Comparison of ENCODE assay signal across 8 cellular contexts in genomic region chr15:78761475-78761874, GRCh38. TPM values are rescaled to one million over a fixed set of nuclear protein-coding genes. Genes with fewer than 3 reads are reported as not detected.
DNase-seq lines count a peak whose midpoint lies in the region; ATAC-seq, FAIRE-seq and TF ChIP-seq lines count a peak whose summit lies in the region.
"Not testable (repeated sequence)": the region's sequence is repeated elsewhere in the genome, so short reads cannot be mapped to it uniquely, and the experiment has no call there.

No MANE protein-coding gene starts in this region.

- FAIRE-seq in GM18507 (lab: Jason Lieb, UNC) = peak; percentile 95

- H3K9me3 Mint-ChIP-seq in IgD-negative memory B cell = not testable (repeated sequence)

- 28% methylated on average over 9 of the region's 9 CpGs for WGBS in thymus

- H3K9me3 ChIP-seq in left ventricle myocardium inferior (replicated peaks); thymus (ENCODE audit: control insufficient read depth): not testable (repeated sequence)

- H3K4me1 ChIP-seq in left ventricle myocardium inferior (peaks cover 70% of the 10 kb centered on the region), thymus (ENCODE audit: control insufficient read depth, insufficient read depth, low read length) (peaks cover 13% of the 10 kb centered on the region)

- H3K27ac ChIP-seq in left ventricle myocardium inferior (replicated peaks) (peak overlapping the region; percentile 68), thymus (ENCODE audit: low read depth) (peak overlapping the region; percentile 94)

- not testable (repeated sequence) for H3K4me3 ChIP-seq in left ventricle myocardium inferior
- H3K4me3 ChIP-seq in thymus (ENCODE audit: low read length) = peak overlapping the region; percentile 25

- DNase-seq in GM18507 (ENCODE audit: extremely low spot score, insufficient read length, low read depth) = peak; percentile 68
- DNase-seq in activated CD4-positive, CD25-positive, alpha-beta regulatory T cell (lab: John Stamatoyannopoulos, UW) = peak; percentile 33 to 71 (median 52)
- peak; percentile 74 for DNase-seq in activated effector memory CD4-positive, alpha-beta T cell treated with Interleukin-2 at 50 U/mL for 16 hours
- DNase-seq in left ventricle myocardium inferior = not testable (repeated sequence)
- peak; percentile 55 to 60 for DNase-seq in stimulated activated CD4-positive, alpha-beta T cell treated with anti-CD3 and anti-CD28 coated beads, Interleukin-15, amount 100 ng/mL, for 1 hour (ENCODE audit: low read depth in 1 of 2, low spot score in 1 of 2)

- not testable (repeated sequence) for H3K36me3 ChIP-seq in left ventricle myocardium inferior; thymus (ENCODE audit: control insufficient read depth, insufficient read depth)

- not testable (repeated sequence) for H3K27me3 ChIP-seq in left ventricle myocardium inferior (ENCODE audit: low read depth); thymus (ENCODE audit: control insufficient read depth, insufficient read depth)

- peak; percentile 33 for ATAC-seq in GM21786 (IDR thresholded peaks at IDR 0.05; ENCODE audit: unreplicated experiment)

- peak overlapping the region; percentile 88 to 97 (median 90) for H3K27ac Mint-ChIP-seq in IgD-negative memory B cell

- H3K27me3 Mint-ChIP-seq in IgD-negative memory B cell = not testable (repeated sequence)

- H3K36me3 Mint-ChIP-seq in IgD-negative memory B cell = not testable (repeated sequence)

- not testable (repeated sequence) for TF ChIP-seq CTCF in left ventricle myocardium inferior (IDR thresholded peaks at IDR 0.05; ENCODE audit: borderline replicate concordance)

- peaks cover 19 to 37% (median 31%) of the 10 kb centered on the region in 3 donors for H3K4me1 Mint-ChIP-seq in IgD-negative memory B cell

- intact Hi-C loops in left ventricle myocardium inferior (cut with micrococcal nuclease) = not testable (repeated sequence)

- H3K4me3 Mint-ChIP-seq in IgD-negative memory B cell = peak overlapping the region; percentile 34 to 89 (median 72)

RNA-seq across cellular contexts. Expression of gene ADAMTS7, which starts 49.8 kb away (rescaled TPM):
- polyA plus RNA-seq in IgD-negative memory B cell = 0.04 TPM
- total RNA-seq in left ventricle myocardium inferior = 24.2 TPM
- polyA plus RNA-seq in thymus = 0.94 TPM
